Comparison of ENCODE assay signal across 27 cellular contexts in genomic region chr13:97727991-97728390, GRCh38.
"Had no signal": no experiment of that assay in that cellular context is flagged by ENCODE, and none has a peak within 500 bp of the region (broad histone marks: within the 10 kb centered on the region; RNA-seq: fewer than 3 reads in every experiment).

No MANE protein-coding gene starts in this region.

- DNase-seq: activated CD4-positive, alpha-beta memory T cell treated with anti-CD3 and anti-CD28 coated beads for 36 hours; activated CD4-positive, alpha-beta T cell treated with anti-CD3 and anti-CD28 coated beads, Interleukin-2, amount 10 ng/mL, durations not matched to agents 7 days and 5 days; activated CD4-positive, CD25-positive, alpha-beta regulatory T cell; activated naive CD4-positive, alpha-beta T cell treated with anti-CD3 and anti-CD28 coated beads, Interleukin-2, amount 50 U/mL, for 16 hours; activated naive CD8-positive, alpha-beta T cell treated with anti-CD3 and anti-CD28 coated beads, Interleukin-2, amount 10 ng/mL, durations not matched to agents 7 days and 5 days; activated T-cell treated with anti-CD3 and anti-CD28 coated beads for 4 hours; activated T-cell treated with anti-CD3 and anti-CD28 coated beads, Interleukin-2, amount 50 U/mL, for 72 hours; adrenal gland; aorta; MG63; MV-4-11; NCI-H1105; NCI-H1436; NCI-H1694 treated with DMSO at 0.1 percent for 48 hours; NCI-H2029 treated with DMSO at 0.1 percent for 48 hours; NCI-H446; NCI-H524; RPMI8226; T-cell; T-helper 2 cell; T1000 had no signal

- H3K9me3 ChIP-seq: adrenal gland, MG63 had no signal

- ATAC-seq: activated T-cell treated with anti-CD3 and anti-CD28 coated beads, Interleukin-2, amount 50 U/mL, for 72 hours; Panc1; Right ventricle myocardium inferior; T-cell had no signal

- H3K27me3 ChIP-seq: adrenal gland, cardiac muscle cell, MG63 had no signal

- H3K36me3 ChIP-seq: adrenal gland, cardiac muscle cell, MG63 had no signal

- H3K9ac ChIP-seq: KMS-11 had no signal

- H3K4me2 ChIP-seq: KMS-11 had no signal

- H3K27ac ChIP-seq: adrenal gland, cardiac muscle cell, KMS-11, SK-N-MC, VCaP had no signal

- H3K4me3 ChIP-seq: adrenal gland, cardiac muscle cell, MG63, SK-N-MC had no signal
